In the genomic region with DNA sequence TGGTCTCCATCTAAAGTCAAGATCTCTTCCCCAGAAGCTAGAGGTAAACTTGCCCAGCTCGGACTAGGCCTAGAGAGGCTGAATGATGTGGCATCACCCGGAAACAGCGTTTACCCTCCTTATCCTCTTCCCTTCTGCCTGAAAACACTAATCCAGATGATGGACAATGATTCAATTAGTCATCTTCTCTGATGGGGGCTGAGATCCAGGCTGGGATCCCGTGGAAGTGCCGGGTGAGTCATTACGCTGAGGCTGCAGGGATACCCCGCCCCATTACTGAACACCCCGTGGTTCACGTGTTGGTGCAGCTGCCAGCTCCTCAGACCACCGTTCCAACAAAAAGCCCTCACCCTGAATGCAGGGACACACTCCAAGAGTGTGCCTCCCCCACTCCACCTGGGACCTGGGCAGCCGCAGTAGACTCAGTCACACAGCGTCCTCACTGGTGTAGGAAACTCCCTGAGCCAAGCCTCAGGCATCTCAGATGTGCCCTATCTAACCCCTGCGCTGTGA, we compare ENCODE assay signal across 1 cellular context.
TF ChIP-seq lines count a peak whose summit lies in the region.

No MANE protein-coding gene starts in this region.

TF ChIP-seq in A549, 52 proteins besides CTCF, POLR2A, EP300 and RAD21:
- TF ChIP-seq, protein P1, sequence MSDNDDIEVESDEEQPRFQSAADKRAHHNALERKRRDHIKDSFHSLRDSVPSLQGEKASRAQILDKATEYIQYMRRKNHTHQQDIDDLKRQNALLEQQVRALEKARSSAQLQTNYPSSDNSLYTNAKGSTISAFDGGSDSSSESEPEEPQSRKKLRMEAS (IDR thresholded peaks at IDR 0.05) = peak; percentile 88
- TF ChIP-seq, protein P2, sequence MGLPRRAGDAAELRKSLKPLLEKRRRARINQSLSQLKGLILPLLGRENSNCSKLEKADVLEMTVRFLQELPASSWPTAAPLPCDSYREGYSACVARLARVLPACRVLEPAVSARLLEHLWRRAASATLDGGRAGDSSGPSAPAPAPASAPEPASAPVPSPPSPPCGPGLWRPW (IDR thresholded peaks at IDR 0.05) = no peak
- TF ChIP-seq, protein P3, sequence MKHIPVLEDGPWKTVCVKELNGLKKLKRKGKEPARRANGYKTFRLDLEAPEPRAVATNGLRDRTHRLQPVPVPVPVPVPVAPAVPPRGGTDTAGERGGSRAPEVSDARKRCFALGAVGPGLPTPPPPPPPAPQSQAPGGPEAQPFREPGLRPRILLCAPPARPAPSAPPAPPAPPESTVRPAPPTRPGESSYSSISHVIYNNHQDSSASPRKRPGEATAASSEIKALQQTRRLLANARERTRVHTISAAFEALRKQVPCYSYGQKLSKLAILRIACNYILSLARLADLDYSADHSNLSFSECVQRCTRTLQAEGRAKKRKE (CRISPR knock-in tag; IDR thresholded peaks at IDR 0.05; ENCODE audit: low read depth) = peak; percentile 49; the same call in 1 of the 2 replicates
- TF ChIP-seq NPAS2 (CRISPR knock-in tag; IDR thresholded peaks at IDR 0.05; ENCODE audit: borderline replicate concordance) = peak; percentile 18; the same call in 1 of the 2 replicates
- TF ChIP-seq, protein P4, sequence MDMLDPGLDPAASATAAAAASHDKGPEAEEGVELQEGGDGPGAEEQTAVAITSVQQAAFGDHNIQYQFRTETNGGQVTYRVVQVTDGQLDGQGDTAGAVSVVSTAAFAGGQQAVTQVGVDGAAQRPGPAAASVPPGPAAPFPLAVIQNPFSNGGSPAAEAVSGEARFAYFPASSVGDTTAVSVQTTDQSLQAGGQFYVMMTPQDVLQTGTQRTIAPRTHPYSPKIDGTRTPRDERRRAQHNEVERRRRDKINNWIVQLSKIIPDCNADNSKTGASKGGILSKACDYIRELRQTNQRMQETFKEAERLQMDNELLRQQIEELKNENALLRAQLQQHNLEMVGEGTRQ (IDR thresholded peaks at IDR 0.05) = peak; percentile 49
- no peak for TF ChIP-seq KDM5A (IDR thresholded peaks at IDR 0.05)
- TF ChIP-seq ZNF302 (CRISPR knock-in tag; IDR thresholded peaks at IDR 0.05) = no peak
- TF ChIP-seq MAZ (IDR thresholded peaks at IDR 0.05; ENCODE audit: borderline replicate concordance, low read depth, low read length) = no peak
- peak; percentile 90 for TF ChIP-seq FOSB (CRISPR knock-in tag; IDR thresholded peaks at IDR 0.05)
- TF ChIP-seq CBX8 (IDR thresholded peaks at IDR 0.05) = no peak
- peak; percentile 84 for TF ChIP-seq JUNB (IDR thresholded peaks at IDR 0.05)
- no peak for TF ChIP-seq ESRRA (IDR thresholded peaks at IDR 0.05; ENCODE audit: borderline replicate concordance, low read length)
- no peak for TF ChIP-seq ZC3H11A (IDR thresholded peaks at IDR 0.05)
- TF ChIP-seq MYC (IDR thresholded peaks at IDR 0.05; ENCODE audit: borderline replicate concordance, low read length) = no peak
- no peak for TF ChIP-seq CHD2 (IDR thresholded peaks at IDR 0.05; ENCODE audit: low read length, partially characterized antibody)
- peak; percentile 54; the same call in 1 of the 2 replicates for TF ChIP-seq GATA3 (IDR thresholded peaks at IDR 0.05; ENCODE audit: borderline replicate concordance)
- TF ChIP-seq KDM1A (IDR thresholded peaks at IDR 0.05; ENCODE audit: low read depth) = no peak
- no peak for TF ChIP-seq CEBPB (IDR thresholded peaks at IDR 0.05)
- TF ChIP-seq RARB (CRISPR knock-in tag; IDR thresholded peaks at IDR 0.05) = peak; percentile 29; the same call in 1 of the 2 replicates
- no peak for TF ChIP-seq CBX2 (IDR thresholded peaks at IDR 0.05; ENCODE audit: borderline replicate concordance, low read depth)
- TF ChIP-seq SREBF2 (IDR thresholded peaks at IDR 0.05) = no peak
- TF ChIP-seq FOXS1 (CRISPR knock-in tag; IDR thresholded peaks at IDR 0.05) = no peak
- TF ChIP-seq, protein P5, sequence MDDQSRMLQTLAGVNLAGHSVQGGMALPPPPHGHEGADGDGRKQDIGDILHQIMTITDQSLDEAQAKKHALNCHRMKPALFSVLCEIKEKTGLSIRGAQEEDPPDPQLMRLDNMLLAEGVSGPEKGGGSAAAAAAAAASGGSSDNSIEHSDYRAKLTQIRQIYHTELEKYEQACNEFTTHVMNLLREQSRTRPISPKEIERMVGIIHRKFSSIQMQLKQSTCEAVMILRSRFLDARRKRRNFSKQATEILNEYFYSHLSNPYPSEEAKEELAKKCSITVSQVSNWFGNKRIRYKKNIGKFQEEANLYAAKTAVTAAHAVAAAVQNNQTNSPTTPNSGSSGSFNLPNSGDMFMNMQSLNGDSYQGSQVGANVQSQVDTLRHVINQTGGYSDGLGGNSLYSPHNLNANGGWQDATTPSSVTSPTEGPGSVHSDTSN (IDR thresholded peaks at IDR 0.05) = peak; percentile 86
- TF ChIP-seq EHF (CRISPR knock-in tag; IDR thresholded peaks at IDR 0.05) = 0 out of 2 replicates have a peak, but pooled peaks have one; percentile 60
- TF ChIP-seq TP53 (CRISPR knock-in tag; IDR thresholded peaks at IDR 0.05) = peak; percentile 85
- no peak for TF ChIP-seq HDAC2 (IDR thresholded peaks at IDR 0.05)
- peak; percentile 97 for TF ChIP-seq HOXA7 (CRISPR knock-in tag; IDR thresholded peaks at IDR 0.05)
- TF ChIP-seq, protein P6, sequence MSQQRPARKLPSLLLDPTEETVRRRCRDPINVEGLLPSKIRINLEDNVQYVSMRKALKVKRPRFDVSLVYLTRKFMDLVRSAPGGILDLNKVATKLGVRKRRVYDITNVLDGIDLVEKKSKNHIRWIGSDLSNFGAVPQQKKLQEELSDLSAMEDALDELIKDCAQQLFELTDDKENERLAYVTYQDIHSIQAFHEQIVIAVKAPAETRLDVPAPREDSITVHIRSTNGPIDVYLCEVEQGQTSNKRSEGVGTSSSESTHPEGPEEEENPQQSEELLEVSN (IDR thresholded peaks at IDR 0.05; ENCODE audit: borderline replicate concordance, low read depth) = no peak
- no peak for TF ChIP-seq ZFP36 (IDR thresholded peaks at IDR 0.05; ENCODE audit: borderline replicate concordance, partially characterized antibody)
- TF ChIP-seq MAFK (IDR thresholded peaks at IDR 0.05; ENCODE audit: partially characterized antibody) = peak; percentile 67
- TF ChIP-seq HEYL (CRISPR knock-in tag; IDR thresholded peaks at IDR 0.05) = no peak
- TF ChIP-seq, protein P7, sequence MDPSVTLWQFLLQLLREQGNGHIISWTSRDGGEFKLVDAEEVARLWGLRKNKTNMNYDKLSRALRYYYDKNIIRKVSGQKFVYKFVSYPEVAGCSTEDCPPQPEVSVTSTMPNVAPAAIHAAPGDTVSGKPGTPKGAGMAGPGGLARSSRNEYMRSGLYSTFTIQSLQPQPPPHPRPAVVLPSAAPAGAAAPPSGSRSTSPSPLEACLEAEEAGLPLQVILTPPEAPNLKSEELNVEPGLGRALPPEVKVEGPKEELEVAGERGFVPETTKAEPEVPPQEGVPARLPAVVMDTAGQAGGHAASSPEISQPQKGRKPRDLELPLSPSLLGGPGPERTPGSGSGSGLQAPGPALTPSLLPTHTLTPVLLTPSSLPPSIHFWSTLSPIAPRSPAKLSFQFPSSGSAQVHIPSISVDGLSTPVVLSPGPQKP (IDR thresholded peaks at IDR 0.05; ENCODE audit: low read depth, low read length) = no peak
- TF ChIP-seq FOSL2 (IDR thresholded peaks at IDR 0.05) = peak; percentile 91
- TF ChIP-seq FOSL2 (CRISPR knock-in tag; IDR thresholded peaks at IDR 0.05) = peak; percentile 95
- TF ChIP-seq HOXB5 (CRISPR knock-in tag; IDR thresholded peaks at IDR 0.05) = peak; percentile 65; the same call in 1 of the 2 replicates
- TF ChIP-seq POLR2AphosphoS2 (conservative IDR thresholded peaks at IDR 0.05; ENCODE audit: low read length) = peak; percentile 98
- TF ChIP-seq, protein P8, sequence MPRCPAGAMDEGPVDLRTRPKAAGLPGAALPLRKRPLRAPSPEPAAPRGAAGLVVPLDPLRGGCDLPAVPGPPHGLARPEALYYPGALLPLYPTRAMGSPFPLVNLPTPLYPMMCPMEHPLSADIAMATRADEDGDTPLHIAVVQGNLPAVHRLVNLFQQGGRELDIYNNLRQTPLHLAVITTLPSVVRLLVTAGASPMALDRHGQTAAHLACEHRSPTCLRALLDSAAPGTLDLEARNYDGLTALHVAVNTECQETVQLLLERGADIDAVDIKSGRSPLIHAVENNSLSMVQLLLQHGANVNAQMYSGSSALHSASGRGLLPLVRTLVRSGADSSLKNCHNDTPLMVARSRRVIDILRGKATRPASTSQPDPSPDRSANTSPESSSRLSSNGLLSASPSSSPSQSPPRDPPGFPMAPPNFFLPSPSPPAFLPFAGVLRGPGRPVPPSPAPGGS (IDR thresholded peaks at IDR 0.05) = 0 out of 3 replicates have a peak, but pooled peaks have one; percentile 41
- TF ChIP-seq JUN (IDR thresholded peaks at IDR 0.05) = peak; percentile 75 to 89
- TF ChIP-seq TFCP2L1 (CRISPR knock-in tag; IDR thresholded peaks at IDR 0.05) = peak; percentile 88; the same call in 1 of the 2 replicates
- TF ChIP-seq PHF8 (IDR thresholded peaks at IDR 0.05; ENCODE audit: borderline replicate concordance, low read depth) = no peak
TF ChIP-seq in A549: peak in this region for 19.
